ENCODE assay signal across 8 cellular contexts in the genomic region with DNA sequence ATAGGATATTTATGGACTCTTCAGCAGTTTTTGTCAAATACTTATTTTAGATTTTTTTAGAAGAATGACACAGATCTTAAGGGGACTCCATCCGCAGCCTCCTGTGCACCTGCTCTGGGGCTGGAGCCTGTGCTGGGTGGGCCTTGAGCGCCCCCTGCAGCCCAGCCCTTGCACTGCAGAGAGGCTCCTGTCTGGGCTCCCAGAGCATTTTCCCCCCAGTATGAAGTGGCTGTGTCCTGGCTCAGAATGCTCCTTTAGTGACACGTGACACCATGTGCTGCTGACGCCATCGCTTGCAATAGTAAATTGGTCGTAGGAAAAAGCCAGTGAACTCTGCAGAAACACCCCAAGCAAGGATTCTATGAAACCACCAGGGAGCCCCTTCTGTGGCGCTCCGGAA.
DNase-seq lines count a peak whose midpoint lies in the region; ATAC-seq and TF ChIP-seq lines count a peak whose summit lies in the region.
"Not testable (repeated sequence)": the region's sequence is repeated elsewhere in the genome, so short reads cannot be mapped to it uniquely, and the experiment has no call there.

No MANE protein-coding gene starts in this region.

- H3K4me3 ChIP-seq in CD8-positive, alpha-beta memory T cell (ENCODE audit: low read length); dorsolateral prefrontal cortex: not testable (repeated sequence)

- H3K9me3 Mint-ChIP-seq in CD8-positive, alpha-beta memory T cell; activated T-cell treated with anti-CD3 and anti-CD28 coated beads, Interleukin-2, amount 50 U/mL, for 72 hours; naive B cell: not testable (repeated sequence)

- POLR2A ChIA-PET in CD8-positive, alpha-beta memory T cell (lab: Charles Lee) = not testable (repeated sequence)

- not testable (repeated sequence) for H3K9me3 ChIP-seq in CD8-positive, alpha-beta memory T cell (ENCODE audit: low read length)

- CTCF ChIA-PET in CD8-positive, alpha-beta memory T cell (lab: Charles Lee) = interaction anchor here (1.2 to 3.6 kb wide), 7 partner anchors 13 to 61 kb away, joined by 3 to 31 read pairs (median 6); no protein-coding TSS in a partner anchor

- DNase-seq in CD8-positive, alpha-beta memory T cell = peak; percentile 29 to 67 (median 58)
- DNase-seq in HT1080 (ENCODE audit: low read depth) = peak; percentile 35
- DNase-seq in NK-92 treated with Interleukin-12 subunit alpha and Interleukin-12 subunit beta, amount 100 ng/mL, for 24 hours (lab: John Stamatoyannopoulos, UW) = peak; percentile 45
- DNase-seq in activated T-cell treated with anti-CD3 and anti-CD28 coated beads, Interleukin-2, amount 50 U/mL, for 72 hours = peak; percentile 63 to 75
- not testable (repeated sequence) for DNase-seq in dorsolateral prefrontal cortex
- peak; percentile 38 for DNase-seq in naive B cell
- peak; percentile 22 to 72 (median 46) for DNase-seq in stimulated activated naive CD4-positive, alpha-beta T cell (lab: John Stamatoyannopoulos, UW)

- H3K27ac Mint-ChIP-seq in CD8-positive, alpha-beta memory T cell = peak overlapping the region in 7 of 8 donors; percentile 61 to 89 (median 79)
- H3K27ac Mint-ChIP-seq in activated T-cell treated with anti-CD3 and anti-CD28 coated beads, Interleukin-2, amount 50 U/mL, for 72 hours = peak overlapping the region; percentile 89
- peak overlapping the region in 2 of 6 donors; percentile 30 to 85 for H3K27ac Mint-ChIP-seq in naive B cell

- TF ChIP-seq CTCF in VCaP (conservative IDR thresholded peaks at IDR 0.05) (peak; percentile 78), dorsolateral prefrontal cortex (IDR thresholded peaks at IDR 0.05 in 54 of 56, conservative IDR thresholded peaks at IDR 0.05 in 2 of 56; ENCODE audit: low read depth in 1 of 56, partially characterized antibody in 56 of 56) (peak in 49 of 56 donors; percentile 11 to 57 (median 43))

- peaks cover 7 to 15% of the 10 kb centered on the region in 2 donors for H3K27me3 Mint-ChIP-seq in CD8-positive, alpha-beta memory T cell
- not testable (repeated sequence) for H3K27me3 Mint-ChIP-seq in activated T-cell treated with anti-CD3 and anti-CD28 coated beads, Interleukin-2, amount 50 U/mL, for 72 hours (ENCODE audit: low read depth); naive B cell

- not testable (repeated sequence) for H3K36me3 Mint-ChIP-seq in CD8-positive, alpha-beta memory T cell; activated T-cell treated with anti-CD3 and anti-CD28 coated beads, Interleukin-2, amount 50 U/mL, for 72 hours (ENCODE audit: insufficient read depth in 2 of 2); naive B cell

- not testable (repeated sequence) for H3K27ac ChIP-seq in CD8-positive, alpha-beta memory T cell (ENCODE audit: low read depth, low read length); VCaP; dorsolateral prefrontal cortex

- H3K4me1 Mint-ChIP-seq in CD8-positive, alpha-beta memory T cell = peaks cover 29 to 50% (median 38%) of the 10 kb centered on the region in 3 donors
- H3K4me1 Mint-ChIP-seq in activated T-cell treated with anti-CD3 and anti-CD28 coated beads, Interleukin-2, amount 50 U/mL, for 72 hours (ENCODE audit: low read depth) = peaks cover 81% of the 10 kb centered on the region
- peaks cover 4 to 12% (median 5%) of the 10 kb centered on the region in 3 donors for H3K4me1 Mint-ChIP-seq in naive B cell

- H3K4me3 Mint-ChIP-seq in CD8-positive, alpha-beta memory T cell = peak overlapping the region in 4 of 7 donors; percentile 41 to 85 (median 58)
- peak overlapping the region; percentile 91 for H3K4me3 Mint-ChIP-seq in activated T-cell treated with anti-CD3 and anti-CD28 coated beads, Interleukin-2, amount 50 U/mL, for 72 hours
- peak overlapping the region in 6 of 8 donors; percentile 32 to 74 (median 68) for H3K4me3 Mint-ChIP-seq in naive B cell

- intact Hi-C loops in dorsolateral prefrontal cortex (cut with DNase I) = loop anchor here in 1 of 2 donors (10.0 kb wide), 1 partner anchor 461 kb away; no protein-coding TSS in a partner anchor

- ATAC-seq in activated T-cell treated with anti-CD3 and anti-CD28 coated beads, Interleukin-2, amount 50 U/mL, for 72 hours (replicated peaks in 1 of 2) = peak; percentile 35
- ATAC-seq in naive B cell (ENCODE audit: low read depth in 2 of 2) = peak; percentile 56 to 62

- H3K4me1 ChIP-seq in CD8-positive, alpha-beta memory T cell (ENCODE audit: insufficient read depth, low read length) = peaks cover 35% of the 10 kb centered on the region

- H3K36me3 ChIP-seq in CD8-positive, alpha-beta memory T cell (ENCODE audit: insufficient read depth, low read length) = not testable (repeated sequence)

- H3K27me3 ChIP-seq in CD8-positive, alpha-beta memory T cell (ENCODE audit: insufficient read depth, low read length, poor library complexity, severe bottlenecking) = not testable (repeated sequence)
- H3K27me3 ChIP-seq in dorsolateral prefrontal cortex = peaks cover 0 to 72% (median 33%) of the 10 kb centered on the region in 45 donors
